ENCODE assay signal across 9 cellular contexts in genomic region chr17:44346064-44346844, GRCh38. TPM values are rescaled to one million over a fixed set of nuclear protein-coding genes. Genes with fewer than 3 reads are reported as not detected.
DNase-seq lines count a peak whose midpoint lies in the region; TF ChIP-seq lines count a peak whose summit lies in the region.
"Had no signal": no experiment of that assay in that cellular context is flagged by ENCODE, and none has a peak within 500 bp of the region (broad histone marks: within the 10 kb centered on the region; RNA-seq: fewer than 3 reads in every experiment).

No MANE protein-coding gene starts in this region.

- no peaks in the 10 kb centered on the region for H3K9me3 ChIP-seq in SK-N-MC (ENCODE audit: low read depth, low read length)
- H3K9me3 ChIP-seq in SJCRH30 (replicated peaks) = no peaks in the 10 kb centered on the region

- H3K9ac ChIP-seq in SK-N-MC (ENCODE audit: insufficient read length) = no peak overlapping the region

- H3K36me3 ChIP-seq in SK-N-MC (ENCODE audit: insufficient read depth, low read length) = no peaks in the 10 kb centered on the region
- H3K36me3 ChIP-seq in SJCRH30 = 0 out of 2 replicates have a peak, but pooled peaks cover 3% of the 10 kb centered on the region

- TF ChIP-seq CTCF in GM12864 (IDR thresholded peaks at IDR 0.05; ENCODE audit: low read depth, low read length, missing control alignments) (no peak), fibroblast of mammary gland (conservative IDR thresholded peaks at IDR 0.05; ENCODE audit: control insufficient read depth, insufficient read depth, low read depth, low read length) (no peak), retinal pigment epithelial cell (conservative IDR thresholded peaks at IDR 0.05; ENCODE audit: low read depth, low read length) (no peak)

- no peak overlapping the region for H3K27ac ChIP-seq in SK-N-MC
- H3K27ac ChIP-seq in SJCRH30 = no peak overlapping the region

- no peaks in the 10 kb centered on the region for H3K27me3 ChIP-seq in SJCRH30

- peak overlapping the region; percentile 64 for H3K4me3 ChIP-seq in GM12864 (ENCODE audit: low read depth, low read length)
- peak overlapping the region; percentile 88 for H3K4me3 ChIP-seq in SK-N-MC
- H3K4me3 ChIP-seq in fibroblast of mammary gland (ENCODE audit: control insufficient read depth, low read depth, low read length) = peak overlapping the region; percentile 77
- peak overlapping the region; percentile 99 for H3K4me3 ChIP-seq in retinal pigment epithelial cell (ENCODE audit: low read length)
- H3K4me3 ChIP-seq in SJCRH30 = no peak overlapping the region

- no peaks in the 10 kb centered on the region for H3K4me1 ChIP-seq in SJCRH30

- DNase-seq in GM12864 (ENCODE audit: low read depth) (no peak), SK-N-MC (ENCODE audit: low read depth, low spot score) (no peak), fibroblast of mammary gland (ENCODE audit: low read depth) (no peak), retinal pigment epithelial cell (ENCODE audit: low read depth) (no peak), NOMO-1 treated with DMSO at 0.1 percent for 48 hours (lab: John Stamatoyannopoulos, UW; ENCODE audit: unreplicated experiment) (no peak), NCI-H446 treated with DMSO at 0.1 percent for 48 hours (lab: John Stamatoyannopoulos, UW) (no peak), SJCRH30 (no peak), NCI-H1105 treated with DMSO at 0.1 percent for 48 hours (lab: John Stamatoyannopoulos, UW) (no peak)

RNA-seq across cellular contexts. Expression of gene GRN, which starts 1.2 kb away (rescaled TPM):
- 74.4 and 77.2 TPM in 2 replicates for total RNA-seq in SJCRH30 (2014; rRNA removed; shearing (Covaris generic))

RNA-seq across cellular contexts. Expression of gene FAM171A2, which starts 17.4 kb away (rescaled TPM):
- 11.8 and 13.7 TPM in 2 replicates for total RNA-seq in SJCRH30 (2014; rRNA removed; shearing (Covaris generic))

RNA-seq across cellular contexts. Expression of gene SLC25A39, which starts 21.6 kb away (rescaled TPM):
- 86.9 and 87.2 TPM in 2 replicates for total RNA-seq in SJCRH30 (2014; rRNA removed; shearing (Covaris generic))

RNA-seq across cellular contexts. Expression of gene RUNDC3A, which starts 37.9 kb away (rescaled TPM):
- total RNA-seq in SJCRH30 (2014; rRNA removed; shearing (Covaris generic)) = 0.14 TPM in 1 of 2 replicates, not detected in the other

RNA-seq across cellular contexts. Expression of gene ITGA2B, which starts 43.2 kb away (rescaled TPM):
- 0.38 and 0.67 TPM in 2 replicates for total RNA-seq in SJCRH30 (2014; rRNA removed; shearing (Covaris generic))
- total RNA-seq: SK-MEL-5 had no signal
